Comparison of ENCODE assay signal across 8 cellular contexts in the genomic region with DNA sequence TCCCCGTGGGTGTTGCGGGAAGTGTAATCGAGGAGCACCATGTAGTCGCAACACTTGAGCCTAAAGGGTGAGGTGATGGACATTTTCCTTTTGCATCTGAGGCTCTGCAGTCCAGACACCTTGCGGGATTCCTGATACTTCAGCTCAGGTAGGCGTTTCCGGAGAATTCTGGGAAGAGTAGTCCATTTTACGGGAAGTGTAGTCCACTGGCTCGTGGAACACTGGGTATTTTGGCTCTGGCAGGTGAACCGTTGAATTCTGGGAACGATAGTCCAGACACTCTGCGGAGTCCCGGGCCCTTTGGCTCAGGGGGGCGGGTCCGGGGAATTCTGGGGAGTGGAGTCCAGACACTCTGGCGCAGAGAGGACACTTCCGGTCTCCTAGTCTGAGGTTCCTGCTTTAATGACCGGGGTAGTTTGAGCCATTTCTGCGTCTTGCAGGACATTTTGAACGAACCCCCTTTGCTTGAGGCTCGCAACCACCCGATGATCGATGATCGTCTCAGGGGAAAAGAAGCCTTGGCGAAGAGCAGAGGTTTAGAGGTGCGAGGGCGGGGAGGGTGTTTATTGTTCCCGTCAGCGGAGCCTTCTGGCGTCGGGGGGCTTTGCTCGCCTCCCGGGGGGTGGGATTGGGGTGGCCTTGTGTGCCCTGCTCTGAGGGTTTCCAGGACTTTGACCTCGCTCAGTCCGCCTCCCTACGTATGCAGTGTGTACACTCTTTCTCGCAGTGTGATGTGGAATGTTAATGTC. TPM values are rescaled to one million over a fixed set of nuclear protein-coding genes. Genes with fewer than 3 reads are reported as not detected.
DNase-seq lines count a peak whose midpoint lies in the region; ATAC-seq and TF ChIP-seq lines count a peak whose summit lies in the region.

Gene ZNF223, plus strand, starts transcription at position 383 of the 749 bp plus-strand sequence. CDS start 3,141 bp downstream, outside the sequence.

- TF ChIP-seq CTCF in kidney epithelial cell (IDR thresholded peaks at IDR 0.05; ENCODE audit: insufficient read depth, low read length, poor library complexity, severe bottlenecking), result no peak

- peaks cover 39% of the 10 kb centered on the region for H3K9me3 Mint-ChIP-seq in activated CD4-positive, alpha-beta T cell treated with anti-CD3 and anti-CD28 coated beads, Interleukin-2, amount 10 ng/mL, durations not matched to agents 7 days and 5 days

- CTCF ChIA-PET in activated CD4-positive, alpha-beta T cell treated with anti-CD3 and anti-CD28 coated beads, Interleukin-2, amount 10 ng/mL, durations not matched to agents 7 days and 5 days (lab: Charles Lee), result interaction anchor here (0.7 to 1.0 kb wide), 2 partner anchors 21 to 44 kb away, joined by 3 read pairs; no protein-coding TSS in a partner anchor

- POLR2A ChIA-PET in activated CD4-positive, alpha-beta T cell treated with anti-CD3 and anti-CD28 coated beads, Interleukin-2, amount 10 ng/mL, durations not matched to agents 7 days and 5 days (lab: Charles Lee), result no interaction called here

- peak; percentile 87 for ATAC-seq in HG02759 (IDR thresholded peaks at IDR 0.05; ENCODE audit: unreplicated experiment)
- ATAC-seq in HG03280 (IDR thresholded peaks at IDR 0.05; ENCODE audit: unreplicated experiment), result no peak

- DNase-seq in DMS 273 treated with DMSO at 0.1 percent for 48 hours (lab: John Stamatoyannopoulos, UW) (peak; percentile 88), NCI-H446 treated with DMSO at 0.1 percent for 48 hours (lab: John Stamatoyannopoulos, UW) (peak; percentile 90), dedifferentiated amniotic fluid mesenchymal stem cell (ENCODE audit: extremely low spot score) (peak; percentile 90), kidney epithelial cell (ENCODE audit: low read depth) (peak; percentile 78)
- no peak for DNase-seq in activated CD4-positive, alpha-beta T cell treated with anti-CD3 and anti-CD28 coated beads, Interleukin-2, amount 10 ng/mL, durations not matched to agents 7 days and 5 days
- peak; percentile 49 to 51 for DNase-seq in stimulated activated CD4-positive, alpha-beta T cell treated with anti-CD3 and anti-CD28 coated beads, Interleukin-12 subunit alpha, Interleukin-12 subunit beta, amount 100 ng/mL, for 24 hours (ENCODE audit: low read depth in 2 of 2)

- no peaks in the 10 kb centered on the region for H3K27me3 Mint-ChIP-seq in activated CD4-positive, alpha-beta T cell treated with anti-CD3 and anti-CD28 coated beads, Interleukin-2, amount 10 ng/mL, durations not matched to agents 7 days and 5 days

- H3K4me1 Mint-ChIP-seq in activated CD4-positive, alpha-beta T cell treated with anti-CD3 and anti-CD28 coated beads, Interleukin-2, amount 10 ng/mL, durations not matched to agents 7 days and 5 days, result peaks cover 18% of the 10 kb centered on the region

- peaks cover 4% of the 10 kb centered on the region for H3K36me3 Mint-ChIP-seq in activated CD4-positive, alpha-beta T cell treated with anti-CD3 and anti-CD28 coated beads, Interleukin-2, amount 10 ng/mL, durations not matched to agents 7 days and 5 days (ENCODE audit: low read depth)

- no peak within 1 kb of the TSS for H3K27ac Mint-ChIP-seq in activated CD4-positive, alpha-beta T cell treated with anti-CD3 and anti-CD28 coated beads, Interleukin-2, amount 10 ng/mL, durations not matched to agents 7 days and 5 days

- peak within 1 kb of the TSS; percentile 83 for H3K4me3 ChIP-seq in kidney epithelial cell (ENCODE audit: low read depth, low read length)

- peaks cover 2% of the 10 kb centered on the region for H3K36me3 ChIP-seq in kidney epithelial cell (ENCODE audit: control insufficient read depth, insufficient read depth, low read length)

- H3K4me3 Mint-ChIP-seq in activated CD4-positive, alpha-beta T cell treated with anti-CD3 and anti-CD28 coated beads, Interleukin-2, amount 10 ng/mL, durations not matched to agents 7 days and 5 days, result peak within 1 kb of the TSS; percentile 69

- no peaks in the 10 kb centered on the region for H3K27me3 ChIP-seq in kidney epithelial cell (ENCODE audit: control insufficient read depth, insufficient read depth, low read length)

RNA-seq across cellular contexts. Expression of gene ZNF223, which starts in this region (rescaled TPM):
- under 1 TPM in 1 of 2 experiments, not detected in 1; 0.25 TPM for total RNA-seq in activated CD4-positive, alpha-beta T cell treated with anti-CD3 and anti-CD28 coated beads, Interleukin-2, amount 10 ng/mL, durations not matched to agents 7 days and 5 days
- total RNA-seq in kidney epithelial cell, result 3.6 and 4.9 TPM in 2 replicates
